24 cellular contexts compared by ENCODE assay signal in genomic region chr1:188889166-188889565, GRCh38.
"Had no signal": no experiment of that assay in that cellular context is flagged by ENCODE, and none has a peak within 500 bp of the region (broad histone marks: within the 10 kb centered on the region; RNA-seq: fewer than 3 reads in every experiment).

No MANE protein-coding gene starts in this region.

- H3K27ac Mint-ChIP-seq: dendritic cell treated with granulocyte-macrophage colony-stimulating factor and Interleukin-4, amounts not matched to agents 40 ng/mL and 50 ng/mL, for 4 days; effector memory CD8-positive, alpha-beta T cell had no signal

- H3K27me3 Mint-ChIP-seq: dendritic cell treated with granulocyte-macrophage colony-stimulating factor and Interleukin-4, amounts not matched to agents 40 ng/mL and 50 ng/mL, for 4 days; effector memory CD8-positive, alpha-beta T cell had no signal

- H3K36me3 ChIP-seq: colonic mucosa, esophagus muscularis mucosa, esophagus squamous epithelium, gastrocnemius medialis, gastroesophageal sphincter, heart left ventricle, heart right ventricle had no signal

- H3K4me1 ChIP-seq: colonic mucosa, esophagus muscularis mucosa, esophagus squamous epithelium, foreskin keratinocyte, gastrocnemius medialis, gastroesophageal sphincter, heart left ventricle, heart right ventricle had no signal

- H3K27me3 ChIP-seq: colonic mucosa, dorsolateral prefrontal cortex, esophagus muscularis mucosa, esophagus squamous epithelium, foreskin keratinocyte, gastrocnemius medialis, gastroesophageal sphincter, heart left ventricle, heart right ventricle had no signal

- H3K4me3 Mint-ChIP-seq: dendritic cell treated with granulocyte-macrophage colony-stimulating factor and Interleukin-4, amounts not matched to agents 40 ng/mL and 50 ng/mL, for 4 days; effector memory CD8-positive, alpha-beta T cell; endodermal cell had no signal

- H3K9me3 Mint-ChIP-seq: endodermal cell had no signal

- DNase-seq: colonic mucosa; cortex of kidney; dermis blood vessel endothelial cell; dorsolateral prefrontal cortex; effector CD4-positive, alpha-beta T cell; effector CD8-positive, alpha-beta T cell; effector memory CD4-positive, alpha-beta T cell; effector memory CD8-positive, alpha-beta T cell; endodermal cell; erythroblast; esophagus squamous epithelium; foreskin fibroblast; gastrocnemius medialis; glutamatergic neuron; head of caudate nucleus; heart left ventricle; heart right ventricle had no signal

- H3K27ac ChIP-seq: colonic mucosa, coronary artery, dorsolateral prefrontal cortex, epithelial cell of prostate, esophagus muscularis mucosa, esophagus squamous epithelium, foreskin keratinocyte, gastrocnemius medialis, gastroesophageal sphincter, heart left ventricle, heart right ventricle had no signal

- H3K9me3 ChIP-seq: colonic mucosa, esophagus muscularis mucosa, esophagus squamous epithelium, gastrocnemius medialis, gastroesophageal sphincter, heart left ventricle had no signal

- H3K4me3 ChIP-seq: colonic mucosa, coronary artery, dorsolateral prefrontal cortex, esophagus muscularis mucosa, esophagus squamous epithelium, gastrocnemius medialis, gastroesophageal sphincter, heart left ventricle, heart right ventricle had no signal

- ATAC-seq: effector memory CD8-positive, alpha-beta T cell; esophagus mucosa; foreskin keratinocyte; gastrocnemius medialis; gastroesophageal sphincter; heart left ventricle; heart right ventricle had no signal
